Comparison of ENCODE assay signal across 8 cellular contexts in the genomic region with DNA sequence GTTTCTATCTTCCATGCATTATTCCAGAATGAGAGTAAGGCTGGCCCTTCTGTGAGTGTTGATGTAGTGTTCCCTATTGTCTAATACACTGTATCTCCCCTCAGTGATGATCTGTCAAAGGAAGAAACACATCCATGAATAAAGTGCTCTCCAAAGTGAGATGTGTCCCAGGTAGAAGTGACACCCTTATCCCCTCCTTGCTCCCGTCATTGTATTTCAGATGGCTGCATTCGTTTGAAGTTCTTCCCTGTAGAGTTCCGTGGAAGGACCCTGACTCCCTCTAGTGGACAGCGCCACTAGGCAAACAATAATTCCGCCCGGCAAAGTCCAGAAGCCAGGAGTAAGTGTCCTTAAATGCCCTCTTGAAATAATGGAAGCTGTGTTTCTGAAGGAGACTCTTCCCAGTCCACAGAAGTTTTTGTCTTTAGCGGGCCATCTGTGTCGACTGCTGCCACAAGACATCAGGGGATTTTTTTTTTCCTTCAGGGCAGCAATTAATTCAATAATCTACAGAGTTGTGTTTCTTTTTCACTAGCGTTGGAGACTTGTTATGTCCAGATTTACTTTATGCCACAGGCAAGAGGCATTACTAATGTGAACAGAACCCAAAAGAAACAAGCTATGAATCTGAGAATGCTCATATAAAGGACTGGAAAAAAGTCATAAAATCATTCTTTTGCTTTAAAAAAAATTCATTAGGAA.
DNase-seq lines count a peak whose midpoint lies in the region; ATAC-seq, FAIRE-seq and TF ChIP-seq lines count a peak whose summit lies in the region.

No MANE protein-coding gene starts in this region.

- H2AFZ ChIP-seq in H1 (ENCODE audit: low read length), result no peak overlapping the region

- TF ChIP-seq POLR2A in H1 (IDR thresholded peaks at IDR 0.05; ENCODE audit: control extremely low read depth in 1 of 2, low read depth in 2 of 2, low read length in 2 of 2), result no peak

- no peak for TF ChIP-seq EP300 in H1 (IDR thresholded peaks at IDR 0.05; ENCODE audit: borderline replicate concordance in 1 of 2, low read depth in 2 of 2, low read length in 2 of 2)

- peak; percentile 78 for FAIRE-seq in H1 (lab: Jason Lieb, UNC)

- no peak overlapping the region for H2BK12ac ChIP-seq in H1 (ENCODE audit: low read depth, low read length)

- POLR2A ChIA-PET in activated CD8-positive, alpha-beta T cell treated with anti-CD3 and anti-CD28 coated beads for 36 hours (lab: Charles Lee), result no interaction called here
- POLR2A ChIA-PET in H1 (lab: Charles Lee; ENCODE audit: partially characterized antibody), result interaction anchor here (0.6 kb wide), 1 partner anchor 37 kb away, joined by 4 read pairs; no protein-coding TSS in a partner anchor

- H3K9me3 Mint-ChIP-seq in activated CD8-positive, alpha-beta T cell treated with anti-CD3 and anti-CD28 coated beads for 36 hours, result no peaks in the 10 kb centered on the region
- no peaks in the 10 kb centered on the region for H3K9me3 Mint-ChIP-seq in mesothelial cell of epicardium

- peak; percentile 88 for TF ChIP-seq CTCF in activated CD8-positive, alpha-beta T cell treated with anti-CD3 and anti-CD28 coated beads for 36 hours (IDR thresholded peaks at IDR 0.05)
- peak; percentile 68 to 88 (median 86) for TF ChIP-seq CTCF in H1 (IDR thresholded peaks at IDR 0.05; ENCODE audit: control extremely low read depth in 1 of 3, insufficient read depth in 1 of 3, low read depth in 1 of 3, low read length in 3 of 3)
- peak; percentile 81 for TF ChIP-seq CTCF in mesothelial cell of epicardium (IDR thresholded peaks at IDR 0.05; ENCODE audit: unreplicated experiment)

- H3K9me3 ChIP-seq in H1 (ENCODE audit: insufficient read depth in 2 of 2, low read depth in 1 of 2, low read length in 1 of 2), result no peaks in the 10 kb centered on the region

- H3K18ac ChIP-seq in H1 (ENCODE audit: extremely low read depth, low read length), result no peak overlapping the region

- H3K9ac ChIP-seq in H1 (replicated peaks in 1 of 4; ENCODE audit: extremely low read depth in 1 of 4, low read depth in 3 of 4, low read length in 3 of 4), result no peak overlapping the region

- H4K91ac ChIP-seq in H1 (replicated peaks; ENCODE audit: insufficient read length, low read length), result no peak overlapping the region

- no peaks in the 10 kb centered on the region for H3K79me2 ChIP-seq in H1 (ENCODE audit: control insufficient read depth in 1 of 2, insufficient read depth in 2 of 2, low read length in 2 of 2)

- no peak overlapping the region for H2BK15ac ChIP-seq in H1 (ENCODE audit: low read length)

- H2AK5ac ChIP-seq in H1 (ENCODE audit: low read depth, low read length), result no peak overlapping the region

- TF ChIP-seq RAD21 in H1 (IDR thresholded peaks at IDR 0.05 in 1 of 2, conservative IDR thresholded peaks at IDR 0.05 in 1 of 2; ENCODE audit: low read depth in 2 of 2, low read length in 2 of 2), result peak; percentile 94 to 96

- H4K5ac ChIP-seq in H1 (ENCODE audit: insufficient read length, low read depth, low read length), result no peak overlapping the region

- H3K27me3 ChIP-seq in H1 (replicated peaks in 1 of 4; ENCODE audit: control insufficient read depth in 3 of 4, extremely low read depth in 1 of 4, insufficient read depth in 3 of 4, low read length in 3 of 4), result no peaks in the 10 kb centered on the region

- H3K27ac Mint-ChIP-seq in activated CD8-positive, alpha-beta T cell treated with anti-CD3 and anti-CD28 coated beads for 36 hours, result no peak overlapping the region
- H3K27ac Mint-ChIP-seq in mesothelial cell of epicardium, result no peak overlapping the region

- CTCF ChIA-PET in activated CD8-positive, alpha-beta T cell treated with anti-CD3 and anti-CD28 coated beads for 36 hours (lab: Charles Lee), result interaction anchor here (0.6 to 5.0 kb wide), 28 partner anchors 9 to 463 kb away, joined by 3 to 23 read pairs (median 4); no protein-coding TSS in a partner anchor
- CTCF ChIA-PET in H1 (lab: Charles Lee; ENCODE audit: partially characterized antibody), result interaction anchor here (0.6 to 3.7 kb wide), 51 partner anchors 8 to 529 kb away, joined by 3 to 17 read pairs (median 4); a partner anchor contains a TSS

- DNase-seq in COLO829 (ENCODE audit: low spot score) (peak; percentile 77), HK-2 (ENCODE audit: unreplicated experiment) (peak; percentile 63), NCI-H82 (lab: John Stamatoyannopoulos, UW) (peak; percentile 90), H1 (ENCODE audit: low read depth in 1 of 2, low spot score in 2 of 2) (peak; percentile 76 to 84), mesothelial cell of epicardium (ENCODE audit: low spot score in 2 of 2, unreplicated experiment in 2 of 2) (peak; percentile 43 to 80)
- peak; percentile 76 for DNase-seq in activated CD8-positive, alpha-beta T cell treated with anti-CD3 and anti-CD28 coated beads for 36 hours
- DNase-seq in stimulated activated CD8-positive, alpha-beta memory T cell treated with anti-CD3 and anti-CD28 coated beads, Interleukin-4, amount 100 ng/mL, for 4 hours (ENCODE audit: low read depth in 2 of 2, low spot score in 1 of 2), result peak; percentile 12 to 20

- peaks cover 0 to 5% (median 3%) of the 10 kb centered on the region in 4 experiments; a peak in 3 of 7 replicates for H3K4me1 ChIP-seq in H1 (replicated peaks in 1 of 4; ENCODE audit: control insufficient read depth in 3 of 4, insufficient read depth in 4 of 4, low read length in 3 of 4)

- WGBS in H1 (ENCODE audit: extremely low coverage in 1 of 2, insufficient coverage in 1 of 2, insufficient read length in 1 of 2, insufficient replicate concordance in 2 of 2, low coverage in 1 of 2, low lambda C conversion rate in 2 of 2, missing lambda C conversion rate in 1 of 2), 2 experiments, result 24% methylated on average over 9 of the region's 9 CpGs; no CpG with 5 or more reads in 1 of the 2 experiments

- no peaks in the 10 kb centered on the region for H3K36me3 Mint-ChIP-seq in activated CD8-positive, alpha-beta T cell treated with anti-CD3 and anti-CD28 coated beads for 36 hours (ENCODE audit: low read depth)
- no peaks in the 10 kb centered on the region for H3K36me3 Mint-ChIP-seq in mesothelial cell of epicardium

- peaks cover 6% of the 10 kb centered on the region for H3K27me3 Mint-ChIP-seq in activated CD8-positive, alpha-beta T cell treated with anti-CD3 and anti-CD28 coated beads for 36 hours
- no peaks in the 10 kb centered on the region for H3K27me3 Mint-ChIP-seq in mesothelial cell of epicardium (ENCODE audit: low read depth)

- no peak overlapping the region for H3K4me3 ChIP-seq in H1 (ENCODE audit: extremely low read depth in 1 of 4, insufficient read depth in 2 of 4, low read depth in 3 of 4, low read length in 4 of 4)

- no peaks in the 10 kb centered on the region for H4K20me1 ChIP-seq in H1 (replicated peaks in 1 of 2; ENCODE audit: control insufficient read depth in 1 of 2, insufficient read depth in 2 of 2, low read length in 2 of 2)

- H3K79me1 ChIP-seq in H1 (ENCODE audit: low read depth, low read length), result no peaks in the 10 kb centered on the region

- no peaks in the 10 kb centered on the region for H3K36me3 ChIP-seq in H1 (ENCODE audit: control insufficient read depth in 2 of 4, insufficient read depth in 4 of 4, low read length in 3 of 4)

- no peak overlapping the region for H3K4me3 Mint-ChIP-seq in activated CD8-positive, alpha-beta T cell treated with anti-CD3 and anti-CD28 coated beads for 36 hours
- H3K4me3 Mint-ChIP-seq in mesothelial cell of epicardium, result no peak overlapping the region

- H3K4me1 Mint-ChIP-seq in activated CD8-positive, alpha-beta T cell treated with anti-CD3 and anti-CD28 coated beads for 36 hours (ENCODE audit: low read depth), result peaks cover 5% of the 10 kb centered on the region
- H3K4me1 Mint-ChIP-seq in mesothelial cell of epicardium, result peaks cover 17% of the 10 kb centered on the region

- H3K23ac ChIP-seq in H1 (ENCODE audit: insufficient read length), result no peak overlapping the region

- H3K4ac ChIP-seq in H1 (replicated peaks; ENCODE audit: insufficient read length, low read depth, low read length), result no peak overlapping the region

- no peak overlapping the region for H3K56ac ChIP-seq in H1 (replicated peaks; ENCODE audit: insufficient read length, low read depth, low read length)

- H4K8ac ChIP-seq in H1 (ENCODE audit: extremely low read depth, insufficient read depth, low read length), result no peak overlapping the region

- no peak overlapping the region for H2BK20ac ChIP-seq in H1 (ENCODE audit: low read length)

- H2BK5ac ChIP-seq in H1 (ENCODE audit: low read depth, low read length), result no peak overlapping the region

- H3K27ac ChIP-seq in H1 (ENCODE audit: low read depth, low read length), result no peak overlapping the region

- H3K23me2 ChIP-seq in H1 (ENCODE audit: low read depth, low read length), result no peaks in the 10 kb centered on the region

- ATAC-seq in GM19468 (IDR thresholded peaks at IDR 0.05; ENCODE audit: extremely low read depth, unreplicated experiment), result peak; percentile 76
- peak; percentile 70 for ATAC-seq in activated CD8-positive, alpha-beta T cell treated with anti-CD3 and anti-CD28 coated beads for 36 hours

- H3K14ac ChIP-seq in H1 (ENCODE audit: insufficient read length), result no peak overlapping the region

- intact Hi-C loops in activated CD8-positive, alpha-beta T cell treated with anti-CD3 and anti-CD28 coated beads for 36 hours (cut with micrococcal nuclease), result loop anchor here (1.0 kb wide), 1 partner anchor 438 kb away; no protein-coding TSS in a partner anchor

- H2BK120ac ChIP-seq in H1 (replicated peaks; ENCODE audit: low read depth, low read length), result no peak overlapping the region

- no peak overlapping the region for H3K4me2 ChIP-seq in H1 (ENCODE audit: insufficient read depth in 1 of 2, low read depth in 2 of 2, low read length in 2 of 2)

TF ChIP-seq in H1, 55 proteins besides CTCF, POLR2A, EP300 and RAD21:
- TF ChIP-seq SAP30 (IDR thresholded peaks at IDR 0.05; ENCODE audit: insufficient read depth, insufficient replicate concordance, low read length) (no peak), YY1 (IDR thresholded peaks at IDR 0.05; ENCODE audit: low read depth, low read length) (peak; percentile 44; the same call in 1 of the 2 replicates), SP1 (IDR thresholded peaks at IDR 0.05; ENCODE audit: low read depth, low read length) (no peak), SIN3A (conservative IDR thresholded peaks at IDR 0.05 in 1 of 2, IDR thresholded peaks at IDR 0.05 in 1 of 2; ENCODE audit: low read depth in 1 of 2, low read length in 2 of 2) (no peak), SP4 (IDR thresholded peaks at IDR 0.05; ENCODE audit: low read length) (no peak), SIRT6 (IDR thresholded peaks at IDR 0.05; ENCODE audit: low read length) (no peak), HDAC2 (IDR thresholded peaks at IDR 0.05; ENCODE audit: borderline replicate concordance in 1 of 2, low read depth in 2 of 2, low read length in 2 of 2) (no peak)

Comparison
In these comparisons a context has a peak if more than half of its experiments do, and no peak if none do; other contexts are left out.
1. DNase-seq: peak in every context shown above with its lines; median percentile 90 in NCI-H82; 80 in H1; 77 in COLO829; 76 in activated CD8-positive, alpha-beta T cell treated with anti-CD3 and anti-CD28 coated beads for 36 hours; 63 in HK-2; 62 in mesothelial cell of epicardium; 16 in stimulated activated CD8-positive, alpha-beta memory T cell treated with anti-CD3 and anti-CD28 coated beads, Interleukin-4, amount 100 ng/mL, for 4 hours.